ENCODE assay signal across 8 cellular contexts in genomic region chr13:21785990-21786389, GRCh38.
"Had no signal": no experiment of that assay in that cellular context is flagged by ENCODE, and none has a peak within 500 bp of the region (broad histone marks: within the 10 kb centered on the region; RNA-seq: fewer than 3 reads in every experiment).

No MANE protein-coding gene starts in this region.

- H3K4me1 ChIP-seq: HAP-1 had no signal

- H3K9ac ChIP-seq: KMS-11 had no signal

- H3K4me3 ChIP-seq: HAP-1 had no signal

- H3K4me2 ChIP-seq: KMS-11 had no signal

- DNase-seq: GOT3, H7, IMR-90, KBM-7 had no signal

- ATAC-seq: HCT116 had no signal

- FAIRE-seq: HTR-8/SVneo had no signal

- H3K36me3 ChIP-seq: HAP-1 had no signal

- H3K27ac ChIP-seq: KMS-11 had no signal
